ENCODE assay signal across 12 cellular contexts in the genomic region with DNA sequence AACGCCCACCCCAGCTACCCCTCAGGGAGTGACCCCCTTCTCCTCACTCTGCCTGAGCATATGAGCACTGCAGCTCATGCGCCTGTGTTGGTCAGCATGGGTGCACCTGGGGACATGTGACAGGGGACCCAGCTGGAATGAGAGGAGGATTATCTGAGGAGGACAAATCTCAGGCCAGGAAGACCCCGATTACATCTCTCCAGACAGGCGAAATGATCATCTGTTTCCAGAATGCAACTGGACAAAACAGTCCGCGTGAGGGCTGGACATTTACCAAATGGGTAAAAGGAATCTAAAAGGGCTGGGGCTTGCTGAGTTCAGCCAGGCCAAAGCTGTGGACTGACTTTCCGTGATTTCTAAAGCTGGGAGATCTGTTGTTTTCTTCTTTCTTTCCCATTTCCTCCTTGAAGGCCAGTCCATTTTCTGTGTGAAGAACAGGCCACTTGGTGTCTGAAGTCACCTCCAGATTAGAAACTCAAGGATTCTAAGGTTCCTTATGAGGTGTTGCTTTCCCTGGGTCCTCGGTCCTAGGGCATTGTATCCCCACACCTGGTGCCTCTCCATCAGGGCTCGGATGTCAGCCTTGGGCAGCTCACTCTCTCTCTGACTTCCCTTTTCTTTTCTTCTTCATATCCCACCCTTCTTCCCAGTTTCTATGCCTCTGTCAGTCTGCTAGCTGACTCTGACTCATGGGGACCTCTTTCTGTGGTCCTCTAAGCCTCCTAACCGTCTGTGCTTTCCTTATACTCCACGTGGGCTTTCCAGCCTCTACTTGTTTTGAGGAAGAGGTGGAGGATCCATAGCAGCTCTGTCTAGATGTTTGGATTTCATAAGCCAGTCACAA. TPM values are rescaled to one million over a fixed set of nuclear protein-coding genes. Genes with fewer than 3 reads are reported as not detected.
A peak's percentile ranks its signal among the peaks of the same experiment; 100 is the strongest.
DNase-seq lines count a peak whose midpoint lies in the region; ATAC-seq, FAIRE-seq and TF ChIP-seq lines count a peak whose summit lies in the region.
"Had no signal": no experiment of that assay in that cellular context is flagged by ENCODE, and none has a peak within 500 bp of the region (broad histone marks: within the 10 kb centered on the region; RNA-seq: fewer than 3 reads in every experiment).

No MANE protein-coding gene starts in this region.

- no peak overlapping the region for H3K23ac ChIP-seq in H9 (ENCODE audit: insufficient read length, low read depth, low read length)

- no peak overlapping the region for H4K8ac ChIP-seq in H9 (replicated peaks; ENCODE audit: insufficient read length, low read depth, low read length)

- TF ChIP-seq CTCF in H9 (conservative IDR thresholded peaks at IDR 0.05) (no peak), K562 (IDR thresholded peaks at IDR 0.05 in 2 of 3, conservative IDR thresholded peaks at IDR 0.05 in 1 of 3; ENCODE audit: insufficient read depth in 2 of 3, low read depth in 1 of 3, low read length in 3 of 3) (no peak), left ventricle myocardium inferior (IDR thresholded peaks at IDR 0.05; ENCODE audit: borderline replicate concordance) (no peak), HFFc6 (IDR thresholded peaks at IDR 0.05) (no peak), omental fat pad (IDR thresholded peaks at IDR 0.05) (no peak)

- H3K4ac ChIP-seq in H9 (ENCODE audit: low read depth, low read length) = no peak overlapping the region

- H4K91ac ChIP-seq in H9 (ENCODE audit: insufficient read length, low read depth, low read length) = no peak overlapping the region

- TF ChIP-seq EP300 in K562 (IDR thresholded peaks at IDR 0.05; ENCODE audit: low read length) = no peak

- H2BK12ac ChIP-seq in H9 (ENCODE audit: insufficient read length, low read depth, low read length) = no peak overlapping the region

- no peaks in the 10 kb centered on the region for H3K79me2 ChIP-seq in H9 (ENCODE audit: insufficient read depth, low read length)
- no peaks in the 10 kb centered on the region for H3K79me2 ChIP-seq in K562 (ENCODE audit: control insufficient read depth, insufficient read depth, low read length)

- no peaks in the 10 kb centered on the region for H3K9me1 ChIP-seq in K562 (ENCODE audit: control insufficient read depth, insufficient read depth, low read length)

- H3K4me2 ChIP-seq in H9 (ENCODE audit: insufficient read depth, insufficient read length, low read length) (no peak overlapping the region), K562 (ENCODE audit: insufficient read depth, low read length) (no peak overlapping the region)

- no peak overlapping the region for H3K9ac ChIP-seq in H9 (ENCODE audit: extremely low read depth, insufficient read length, low read length)
- H3K9ac ChIP-seq in K562 (ENCODE audit: insufficient read depth in 1 of 2, low read depth in 2 of 2, low read length in 2 of 2) = peak overlapping the region in 1 of 2 experiments; percentile 22; a peak in 1 of 4 replicates

- peak overlapping the region; percentile 24 for H4K5ac ChIP-seq in H9 (ENCODE audit: insufficient read length, low read depth, low read length)

- WGBS in H9 (ENCODE audit: extremely low coverage, insufficient read length, low lambda C conversion rate) = no CpG with 5 or more reads among the region's 11 CpGs
- whole genome bisulfite sequencing in K562 (ENCODE audit: insufficient coverage, low coverage, missing lambda C conversion rate) = 24% methylated on average over 11 of the region's 11 CpGs

- no peak overlapping the region for H2BK120ac ChIP-seq in H9 (ENCODE audit: low read depth, low read length, poor library complexity, severe bottlenecking)

- ATAC-seq in K562 (no peak), sciatic nerve (peak; percentile 53), omental fat pad (ENCODE audit: low FRiP score) (no peak)
- ATAC-seq: natural killer cell had no signal

- peak overlapping the region in 1 of 3 experiments; percentile 47; a peak in 2 of 7 replicates for H3K27ac Mint-ChIP-seq in H9
- no peak overlapping the region for H3K27ac Mint-ChIP-seq in HFFc6
- H3K27ac Mint-ChIP-seq: natural killer cell had no signal

- H3K27me3 ChIP-seq in H9 (ENCODE audit: insufficient read depth, low read length) (no peaks in the 10 kb centered on the region), K562 (ENCODE audit: control insufficient read depth in 2 of 2, insufficient read depth in 2 of 2, low read length in 2 of 2) (no peaks in the 10 kb centered on the region), left ventricle myocardium inferior (ENCODE audit: low read depth) (no peaks in the 10 kb centered on the region)
- H3K27me3 ChIP-seq in effector memory CD4-positive, alpha-beta T cell (replicated peaks; ENCODE audit: control insufficient read depth, insufficient read depth, low read length, poor library complexity, severe bottlenecking) = no peaks in the 10 kb centered on the region

- H2AK5ac ChIP-seq in H9 (ENCODE audit: insufficient read length, low read length) = no peak overlapping the region

- in situ Hi-C loops in K562 (cut with MboI) = no loop called here

- no peaks in the 10 kb centered on the region for H3K79me1 ChIP-seq in H9 (ENCODE audit: insufficient read depth, low read depth, low read length, poor library complexity, severe bottlenecking)

- H3K23me2 ChIP-seq in H9 (ENCODE audit: insufficient read length, low read depth, low read length, poor library complexity, severe bottlenecking) = no peaks in the 10 kb centered on the region

- H4K20me1 ChIP-seq in H9 (ENCODE audit: control insufficient read depth, insufficient read depth, insufficient read length) (no peaks in the 10 kb centered on the region), K562 (replicated peaks; ENCODE audit: control insufficient read depth, insufficient read depth, low read length) (0 out of 2 replicates have a peak, but pooled peaks cover 3% of the 10 kb centered on the region)

- H3T11ph ChIP-seq in H9 (ENCODE audit: low read length) = no peak overlapping the region

- H2BK20ac ChIP-seq in H9 (ENCODE audit: low read depth, low read length, poor library complexity, severe bottlenecking) = no peak overlapping the region

- no peak overlapping the region for H3K18ac ChIP-seq in H9 (ENCODE audit: insufficient read length, low read depth, low read length)

- H3K4me1 Mint-ChIP-seq in H9 = peaks cover 7 to 14% of the 10 kb centered on the region in 2 experiments; a peak in 3 of 4 replicates
- peaks cover 30% of the 10 kb centered on the region for H3K4me1 Mint-ChIP-seq in HFFc6 (ENCODE audit: low read depth)

- TF ChIP-seq POLR2A in K562 (conservative IDR thresholded peaks at IDR 0.05) = no peak

- DNase-seq in H9 (no peak), K562 (ENCODE audit: extremely low read depth in 1 of 4, low spot score in 3 of 4) (no peak), left ventricle myocardium inferior (no peak), sciatic nerve (ENCODE audit: low spot score) (no peak), HFFc6 (no peak), AG08395 (ENCODE audit: low spot score) (no peak), omental fat pad (ENCODE audit: low spot score) (no peak)
- DNase-seq in effector memory CD4-positive, alpha-beta T cell = no peak
- DNase-seq: central memory CD4-positive, alpha-beta T cell; H7; natural killer cell; stimulated activated CD4-positive, alpha-beta T cell treated with anti-CD3 and anti-CD28 coated beads, Interleukin-4, amount 100 ng/mL, for 4 hours had no signal

- H3K4me3 Mint-ChIP-seq in H9 (no peak overlapping the region), HFFc6 (no peak overlapping the region)
- H3K4me3 Mint-ChIP-seq: natural killer cell had no signal

- H3K4me1 ChIP-seq in H9 (ENCODE audit: insufficient read depth, low read length) = no peaks in the 10 kb centered on the region
- H3K4me1 ChIP-seq in K562 (replicated peaks in 1 of 2; ENCODE audit: control insufficient read depth in 2 of 2, insufficient read depth in 2 of 2, low read length in 2 of 2) = peaks cover 10% of the 10 kb centered on the region in 2 experiments; a peak in 4 of 5 replicates
- peaks cover 82% of the 10 kb centered on the region for H3K4me1 ChIP-seq in left ventricle myocardium inferior
- peaks cover 3% of the 10 kb centered on the region for H3K4me1 ChIP-seq in effector memory CD4-positive, alpha-beta T cell (ENCODE audit: control insufficient read depth, insufficient read depth, low read length, poor library complexity, severe bottlenecking)

- H3K9me3 ChIP-seq in H9 (ENCODE audit: control insufficient read depth, low read depth, low read length) (no peaks in the 10 kb centered on the region), K562 (replicated peaks; ENCODE audit: control insufficient read depth, insufficient read depth, low read depth, low read length) (no peaks in the 10 kb centered on the region), left ventricle myocardium inferior (replicated peaks) (no peaks in the 10 kb centered on the region)
- H3K9me3 ChIP-seq in effector memory CD4-positive, alpha-beta T cell (ENCODE audit: control insufficient read depth, low read length) = no peaks in the 10 kb centered on the region

- no peaks in the 10 kb centered on the region for H3K36me3 ChIP-seq in K562 (ENCODE audit: control insufficient read depth, insufficient read depth, low read length)
- H3K36me3 ChIP-seq in left ventricle myocardium inferior = no peaks in the 10 kb centered on the region
- H3K36me3 ChIP-seq in effector memory CD4-positive, alpha-beta T cell (ENCODE audit: control insufficient read depth, insufficient read depth, low read length) = no peaks in the 10 kb centered on the region

- BruUV-seq in K562 (replicated peaks; lab: Mats Ljungman, UMichigan) = no TSS peak

- no peak overlapping the region for H2BK5ac ChIP-seq in H9 (ENCODE audit: insufficient read length, low read length)

- H3K36me3 Mint-ChIP-seq in H9 (ENCODE audit: insufficient read depth in 1 of 3, low read depth in 3 of 3) (no peaks in the 10 kb centered on the region), HFFc6 (ENCODE audit: low read depth) (no peaks in the 10 kb centered on the region)
- H3K36me3 Mint-ChIP-seq: natural killer cell had no signal

- no peak overlapping the region for H2BK15ac ChIP-seq in H9 (ENCODE audit: low read depth, low read length)

- H3K27ac ChIP-seq in H9 (ENCODE audit: insufficient read length, low read depth, low read length) (no peak overlapping the region), K562 (ENCODE audit: extremely low read depth, low read depth, low read length) (no peak overlapping the region), left ventricle myocardium inferior (replicated peaks) (peak overlapping the region; percentile 86)
- no peak overlapping the region for H3K27ac ChIP-seq in effector memory CD4-positive, alpha-beta T cell (ENCODE audit: insufficient read depth, low read length, poor library complexity, severe bottlenecking)

- no peak for TF ChIP-seq RAD21 in K562 (CRISPR knock-in tag; conservative IDR thresholded peaks at IDR 0.05 in 1 of 2, IDR thresholded peaks at IDR 0.05 in 1 of 2)

- intact Hi-C loops in K562 (cut with micrococcal nuclease) = no loop called here
- intact Hi-C loops in left ventricle myocardium inferior (cut with micrococcal nuclease) = no loop called here
- intact Hi-C loops in sciatic nerve (cut with DNase I) = no loop called here

- H3K27me3 Mint-ChIP-seq in H9 (ENCODE audit: low read depth) (peaks cover 6% of the 10 kb centered on the region), HFFc6 (ENCODE audit: insufficient read depth) (peaks cover 9% of the 10 kb centered on the region)

- FAIRE-seq in K562 (lab: Jason Lieb, UNC) = no peak

- no peak overlapping the region for H3K56ac ChIP-seq in H9 (ENCODE audit: insufficient read length, low read depth, low read length)

- H2AFZ ChIP-seq in H9 (ENCODE audit: low read length) (no peak overlapping the region), K562 (ENCODE audit: low read depth, low read length) (no peak overlapping the region)

- CTCF ChIA-PET in K562 (lab: Yijun Ruan, JAX; ENCODE audit: low intra/inter-chr PET ratio) = no interaction called here

- no peak overlapping the region for H3K4me3 ChIP-seq in K562
- peak overlapping the region; percentile 37 for H3K4me3 ChIP-seq in left ventricle myocardium inferior
- H3K4me3 ChIP-seq in effector memory CD4-positive, alpha-beta T cell (ENCODE audit: insufficient read depth, low read depth, low read length, poor library complexity, severe bottlenecking) = no peak overlapping the region

- no peaks in the 10 kb centered on the region for H3K9me3 Mint-ChIP-seq in H9
- H3K9me3 Mint-ChIP-seq in HFFc6 = no peaks in the 10 kb centered on the region
- H3K9me3 Mint-ChIP-seq: natural killer cell had no signal

- H3K14ac ChIP-seq in H9 (ENCODE audit: insufficient read depth, low read length) = no peak overlapping the region

- POLR2A ChIA-PET in K562 (lab: Yijun Ruan, JAX) = interaction anchor here (0.8 to 8.0 kb wide), 7 partner anchors 8 to 40 kb away, joined by 3 to 91 read pairs (median 4); a partner anchor contains a TSS

RNA-seq across cellular contexts. Expression of a gene that starts 8.2 kb away (rescaled TPM):
- total RNA-seq in H9 (2021) (61.4 and 62.5 TPM in 2 replicates), K562 (2014; rRNA removed) (18.6 and 28.2 TPM in 2 replicates), K562 (2014; rRNA removed; fragmentation: Illumina TruSeq; extraction: Trizol) (5.5 and 9.1 TPM in 2 replicates), K562 (2015; rRNA removed; fragmentation: Illumina TruSeq; extraction: Trizol) (16.8 and 17.6 TPM in 2 replicates), K562 (2021) (28.7 and 29.3 TPM in 2 replicates), left ventricle myocardium inferior (84.1 TPM), sciatic nerve (95.4 TPM), omental fat pad (1,000 to 10,000 TPM in 1 of 4 donors, 100 to 1,000 TPM in 3; 215 to 1,101 (median 301) TPM)
- 8.2 and 29.4 TPM in 2 replicates for total RNA-seq in K562 (2011; cell fraction: chromatin; rRNA removed; ENCODE audit: low replicate concordance)
- 32.4 and 37.9 TPM in 2 replicates for total RNA-seq in K562 (2011; cell fraction: nucleolus; rRNA removed)
- 20.8 and 24.0 TPM in 2 replicates for total RNA-seq in K562 (2011; cell fraction: nucleoplasm; rRNA removed)
- polyA plus RNA-seq in K562 (2011; rRNA removed) (12.2 and 24.1 TPM in 2 replicates), K562 (2014; fragmentation: Illumina TruSeq; extraction: Trizol) (25.8 and 26.5 TPM in 2 replicates), K562 (2014; fragmentation: Nextera tagmentation; extraction: Ambion mirVana) (1 to 10 TPM; 2.8 to 6.6 TPM), K562 (2014; rRNA removed) (24.5 and 25.6 TPM in 2 replicates)
- polyA plus RNA-seq in K562 (2011; cell fraction: cytosol; rRNA removed) = 41.5 and 45.1 TPM in 2 replicates
- 26.5 and 28.2 TPM in 2 replicates for polyA plus RNA-seq in K562 (2011; cell fraction: nucleus; rRNA removed)
- 30.0 and 78.8 TPM in 2 replicates for polyA plus RNA-seq in K562 (2012)
- polyA minus RNA-seq in K562 (2011; rRNA and poly(A)+ RNA removed) = 8.0 and 8.4 TPM in 2 replicates
- 11.8 and 17.6 TPM in 2 replicates for polyA minus RNA-seq in K562 (2011; cell fraction: cytosol; rRNA and poly(A)+ RNA removed)
- 8.2 and 11.1 TPM in 2 replicates for polyA minus RNA-seq in K562 (2011; cell fraction: nucleus; rRNA and poly(A)+ RNA removed)
- 10 to 100 TPM in 5 of 6 experiments, 1 to 10 TPM in 1; 8.3 to 13.6 (median 11.1) TPM for total RNA-seq in HFFc6 (2021; fragmentation: NEBNext Ultra II Directional; extraction: Animal tissue kit (Norgen Biotek cat#: 25700))

RNA-seq across cellular contexts. Expression of a gene that starts 14.3 kb away (rescaled TPM):
- total RNA-seq in H9 (2021) = 26.6 and 26.8 TPM in 2 replicates
- 23.1 and 62.7 TPM in 2 replicates for total RNA-seq in K562 (2011; cell fraction: chromatin; rRNA removed; ENCODE audit: low replicate concordance)
- 46.3 and 47.2 TPM in 2 replicates for total RNA-seq in K562 (2011; cell fraction: nucleolus; rRNA removed)
- 25.7 and 30.1 TPM in 2 replicates for total RNA-seq in K562 (2011; cell fraction: nucleoplasm; rRNA removed)
- 9.8 and 12.3 TPM in 2 replicates for total RNA-seq in K562 (2014; rRNA removed)
- total RNA-seq in K562 (2014; rRNA removed; fragmentation: Illumina TruSeq; extraction: Trizol) = 7.7 and 9.6 TPM in 2 replicates
- total RNA-seq in K562 (2015; rRNA removed; fragmentation: Illumina TruSeq; extraction: Trizol) = 9.7 and 11.3 TPM in 2 replicates
- 29.4 and 30.0 TPM in 2 replicates for total RNA-seq in K562 (2021)
- 11.1 and 15.3 TPM in 2 replicates for polyA plus RNA-seq in K562 (2011; rRNA removed)
- polyA plus RNA-seq in K562 (2011; cell fraction: cytosol; rRNA removed) = 20.6 and 30.6 TPM in 2 replicates
- polyA plus RNA-seq in K562 (2011; cell fraction: nucleus; rRNA removed) = 50.4 and 55.2 TPM in 2 replicates
- polyA plus RNA-seq in K562 (2012) = 25.3 and 34.4 TPM in 2 replicates
- 27.8 and 33.7 TPM in 2 replicates for polyA plus RNA-seq in K562 (2014; fragmentation: Illumina TruSeq; extraction: Trizol)
- 10 to 100 TPM in 1 of 2 experiments, 1 to 10 TPM in 1; 5.8 to 12.9 TPM for polyA plus RNA-seq in K562 (2014; fragmentation: Nextera tagmentation; extraction: Ambion mirVana)
- 18.9 and 20.0 TPM in 2 replicates for polyA plus RNA-seq in K562 (2014; rRNA removed)
- polyA minus RNA-seq in K562 (2011; rRNA and poly(A)+ RNA removed) = 10.7 and 11.1 TPM in 2 replicates
- polyA minus RNA-seq in K562 (2011; cell fraction: cytosol; rRNA and poly(A)+ RNA removed) = 15.3 and 20.8 TPM in 2 replicates
- polyA minus RNA-seq in K562 (2011; cell fraction: nucleus; rRNA and poly(A)+ RNA removed) = 29.6 and 39.9 TPM in 2 replicates
- total RNA-seq in left ventricle myocardium inferior = 21.9 TPM
- total RNA-seq in sciatic nerve = 38.2 TPM
- total RNA-seq in HFFc6 (2021; fragmentation: NEBNext Ultra II Directional; extraction: Animal tissue kit (Norgen Biotek cat#: 25700)) = 10 to 100 TPM; 14.8 to 23.1 (median 19.5) TPM
- 10 to 100 TPM; 18.8 to 36.9 (median 25.8) TPM for total RNA-seq in omental fat pad

RNA-seq across cellular contexts. Expression of a gene that starts 29.0 kb away (rescaled TPM):
- 59.6 and 64.4 TPM in 2 replicates for total RNA-seq in H9 (2021)
- 129 and 346 TPM in 2 replicates for total RNA-seq in K562 (2011; cell fraction: chromatin; rRNA removed; ENCODE audit: low replicate concordance)
- 275 and 312 TPM in 2 replicates for total RNA-seq in K562 (2011; cell fraction: nucleolus; rRNA removed)
- 187 and 194 TPM in 2 replicates for total RNA-seq in K562 (2011; cell fraction: nucleoplasm; rRNA removed)
- total RNA-seq in K562 (2014; rRNA removed) = 26.0 and 30.5 TPM in 2 replicates
- total RNA-seq in K562 (2014; rRNA removed; fragmentation: Illumina TruSeq; extraction: Trizol) = 16.1 and 21.2 TPM in 2 replicates
- total RNA-seq in K562 (2015; rRNA removed; fragmentation: Illumina TruSeq; extraction: Trizol) = 40.5 and 42.9 TPM in 2 replicates
- 51.9 and 53.0 TPM in 2 replicates for total RNA-seq in K562 (2021)
- 28.3 and 44.7 TPM in 2 replicates for polyA plus RNA-seq in K562 (2011; rRNA removed)
- polyA plus RNA-seq in K562 (2011; cell fraction: cytosol; rRNA removed) = 54.6 and 66.3 TPM in 2 replicates
- polyA plus RNA-seq in K562 (2011; cell fraction: nucleus; rRNA removed) = 192 and 235 TPM in 2 replicates
- polyA plus RNA-seq in K562 (2012) = 60.5 and 80.5 TPM in 2 replicates
- polyA plus RNA-seq in K562 (2014; fragmentation: Illumina TruSeq; extraction: Trizol) = 60.3 and 61.7 TPM in 2 replicates
- 10 to 100 TPM in 1 of 2 experiments, 1 to 10 TPM in 1; 8.8 to 12.4 TPM for polyA plus RNA-seq in K562 (2014; fragmentation: Nextera tagmentation; extraction: Ambion mirVana)
- polyA plus RNA-seq in K562 (2014; rRNA removed) = 47.8 and 51.2 TPM in 2 replicates
- polyA minus RNA-seq in K562 (2011; rRNA and poly(A)+ RNA removed) = 32.6 and 38.8 TPM in 2 replicates
- polyA minus RNA-seq in K562 (2011; cell fraction: cytosol; rRNA and poly(A)+ RNA removed) = 32.9 and 38.3 TPM in 2 replicates
- 74.4 and 74.6 TPM in 2 replicates for polyA minus RNA-seq in K562 (2011; cell fraction: nucleus; rRNA and poly(A)+ RNA removed)
- 116 TPM for total RNA-seq in left ventricle myocardium inferior
- 87.4 TPM for total RNA-seq in sciatic nerve
- total RNA-seq in HFFc6 (2021; fragmentation: NEBNext Ultra II Directional; extraction: Animal tissue kit (Norgen Biotek cat#: 25700)) = 100 to 1,000 TPM; 133 to 176 (median 155) TPM
- total RNA-seq in omental fat pad = 100 to 1,000 TPM in 1 of 4 donors, 10 to 100 TPM in 3; 79.2 to 148 (median 85.9) TPM

RNA-seq across cellular contexts. Expression of a gene that starts 29.2 kb away (rescaled TPM):
- total RNA-seq in H9 (2021) (5.4 and 5.8 TPM in 2 replicates), K562 (2014; rRNA removed) (1.5 and 1.7 TPM in 2 replicates), K562 (2014; rRNA removed; fragmentation: Illumina TruSeq; extraction: Trizol) (not detected in 2 replicates), K562 (2015; rRNA removed; fragmentation: Illumina TruSeq; extraction: Trizol) (0.54 and 0.72 TPM in 2 replicates), K562 (2021) (1.2 and 1.9 TPM in 2 replicates), left ventricle myocardium inferior (7.6 TPM), sciatic nerve (8.9 TPM), omental fat pad (10 to 100 TPM in 3 of 4 donors, 1 to 10 TPM in 1; 8.5 to 32.0 (median 11.6) TPM)
- 0.69 and 3.4 TPM in 2 replicates for total RNA-seq in K562 (2011; cell fraction: chromatin; rRNA removed; ENCODE audit: low replicate concordance)
- 3.7 and 4.2 TPM in 2 replicates for total RNA-seq in K562 (2011; cell fraction: nucleolus; rRNA removed)
- 1.5 and 1.8 TPM in 2 replicates for total RNA-seq in K562 (2011; cell fraction: nucleoplasm; rRNA removed)
- polyA plus RNA-seq in K562 (2011; rRNA removed) (0.22 and 0.83 TPM in 2 replicates), K562 (2014; fragmentation: Illumina TruSeq; extraction: Trizol) (0.46 and 0.61 TPM in 2 replicates), K562 (2014; fragmentation: Nextera tagmentation; extraction: Ambion mirVana) (under 1 TPM; 0.30 to 0.32 TPM), K562 (2014; rRNA removed) (1.0 and 1.1 TPM in 2 replicates)
- polyA plus RNA-seq in K562 (2011; cell fraction: cytosol; rRNA removed) = 0.59 and 1.2 TPM in 2 replicates
- 1.7 and 2.3 TPM in 2 replicates for polyA plus RNA-seq in K562 (2011; cell fraction: nucleus; rRNA removed)
- polyA plus RNA-seq in K562 (2012) = 0.81 and 2.2 TPM in 2 replicates
- 0.72 TPM in 1 of 2 replicates, not detected in the other for polyA minus RNA-seq in K562 (2011; rRNA and poly(A)+ RNA removed)
- polyA minus RNA-seq in K562 (2011; cell fraction: cytosol; rRNA and poly(A)+ RNA removed) = not detected in 2 replicates
- 2.3 and 3.1 TPM in 2 replicates for polyA minus RNA-seq in K562 (2011; cell fraction: nucleus; rRNA and poly(A)+ RNA removed)
- total RNA-seq in HFFc6 (2021; fragmentation: NEBNext Ultra II Directional; extraction: Animal tissue kit (Norgen Biotek cat#: 25700)) = 1 to 10 TPM; 1.5 to 2.3 (median 1.9) TPM

RNA-seq across cellular contexts. Expression of a gene that starts 32.8 kb away (rescaled TPM):
- 1.8 and 2.4 TPM in 2 replicates for total RNA-seq in H9 (2021)
- 1.9 TPM in 1 of 2 replicates, not detected in the other for total RNA-seq in K562 (2011; cell fraction: chromatin; rRNA removed; ENCODE audit: low replicate concordance)
- 1.6 and 2.2 TPM in 2 replicates for total RNA-seq in K562 (2011; cell fraction: nucleolus; rRNA removed)
- total RNA-seq in K562 (2011; cell fraction: nucleoplasm; rRNA removed) = 1.2 and 1.6 TPM in 2 replicates
- 0.68 and 1.4 TPM in 2 replicates for total RNA-seq in K562 (2014; rRNA removed)
- total RNA-seq in K562 (2014; rRNA removed; fragmentation: Illumina TruSeq; extraction: Trizol) = not detected in 2 replicates
- total RNA-seq in K562 (2015; rRNA removed; fragmentation: Illumina TruSeq; extraction: Trizol) = 0.22 and 0.45 TPM in 2 replicates
- total RNA-seq in K562 (2021) = 0.49 and 0.95 TPM in 2 replicates
- polyA plus RNA-seq in K562 (2011; rRNA removed) = 0.21 and 0.53 TPM in 2 replicates
- polyA plus RNA-seq in K562 (2011; cell fraction: cytosol; rRNA removed) = 0.38 and 0.48 TPM in 2 replicates
- polyA plus RNA-seq in K562 (2011; cell fraction: nucleus; rRNA removed) = 1.3 and 1.8 TPM in 2 replicates
- polyA plus RNA-seq in K562 (2012) = 0.57 and 0.84 TPM in 2 replicates
- 0.39 and 0.42 TPM in 2 replicates for polyA plus RNA-seq in K562 (2014; fragmentation: Illumina TruSeq; extraction: Trizol)
- polyA plus RNA-seq in K562 (2014; fragmentation: Nextera tagmentation; extraction: Ambion mirVana) = not detected
- 0.63 and 0.73 TPM in 2 replicates for polyA plus RNA-seq in K562 (2014; rRNA removed)
- polyA minus RNA-seq in K562 (2011; rRNA and poly(A)+ RNA removed) = not detected in 2 replicates
- not detected in 2 replicates for polyA minus RNA-seq in K562 (2011; cell fraction: cytosol; rRNA and poly(A)+ RNA removed)
- polyA minus RNA-seq in K562 (2011; cell fraction: nucleus; rRNA and poly(A)+ RNA removed) = 0.67 TPM in 1 of 2 replicates, not detected in the other
- 2.4 TPM for total RNA-seq in left ventricle myocardium inferior
- 2.8 TPM for total RNA-seq in sciatic nerve
- total RNA-seq in HFFc6 (2021; fragmentation: NEBNext Ultra II Directional; extraction: Animal tissue kit (Norgen Biotek cat#: 25700)) = under 1 TPM; 0.35 to 0.74 (median 0.47) TPM
- 10 to 100 TPM in 1 of 4 donors, 1 to 10 TPM in 3; 1.8 to 27.0 (median 3.6) TPM for total RNA-seq in omental fat pad
